Comparison of ENCODE assay signal across 1 cellular context in genomic region chr19:38362076-38362945, GRCh38.
TF ChIP-seq lines count a peak whose summit lies in the region.

No MANE protein-coding gene starts in this region.

TF ChIP-seq in HEK293, 187 proteins besides CTCF, POLR2A, EP300 and RAD21 (continued from another document):
- TF ChIP-seq ATF2 (tag by site-specific recombination; IDR thresholded peaks at IDR 0.05; ENCODE audit: low read depth) (no peak), ZNF433 (tag by site-specific recombination; IDR thresholded peaks at IDR 0.05; ENCODE audit: low read depth) (no peak), ZNF302 (tag by site-specific recombination; IDR thresholded peaks at IDR 0.05; ENCODE audit: low read depth) (no peak), ZNF654 (tag by site-specific recombination; IDR thresholded peaks at IDR 0.05; ENCODE audit: low read depth) (no peak), ZBTB48 (tag by site-specific recombination; IDR thresholded peaks at IDR 0.05) (peak; percentile 59; the same call in 1 of the 2 replicates), OSR2 (tag by site-specific recombination; IDR thresholded peaks at IDR 0.05) (0 out of 2 replicates have a peak, but pooled peaks have one; percentile 5), REPIN1 (tag by site-specific recombination; IDR thresholded peaks at IDR 0.05; ENCODE audit: low read depth) (no peak), ZBTB20 (tag by site-specific recombination; IDR thresholded peaks at IDR 0.05) (peak; percentile 92), ZNF837 (tag by site-specific recombination; IDR thresholded peaks at IDR 0.05) (no peak), SCRT2 (tag by site-specific recombination; IDR thresholded peaks at IDR 0.05) (no peak), ZNF2 (tag by site-specific recombination; IDR thresholded peaks at IDR 0.05) (peak; percentile 69; the same call in 1 of the 2 replicates), ZNF112 (tag by site-specific recombination; IDR thresholded peaks at IDR 0.05) (no peak), ZNF626 (tag by site-specific recombination; IDR thresholded peaks at IDR 0.05) (no peak), ZBTB26 (tag by site-specific recombination; optimal IDR thresholded peaks at IDR 0.05) (peak; percentile 66), ZNF548 (tag by site-specific recombination; IDR thresholded peaks at IDR 0.05) (no peak), ZNF266 (tag by site-specific recombination; IDR thresholded peaks at IDR 0.05; ENCODE audit: low read depth) (no peak), ZNF843 (tag by site-specific recombination; IDR thresholded peaks at IDR 0.05) (peak; percentile 33), ZNF426 (tag by site-specific recombination; IDR thresholded peaks at IDR 0.05) (no peak), EGR2 (tag by site-specific recombination; IDR thresholded peaks at IDR 0.05; ENCODE audit: low read depth) (peak; percentile 95), ZNF341 (tag by site-specific recombination; IDR thresholded peaks at IDR 0.05; ENCODE audit: low read depth) (peak; percentile 49), KLF10 (tag by site-specific recombination; IDR thresholded peaks at IDR 0.05) (peak; percentile 98), ZNF146 (tag by site-specific recombination; IDR thresholded peaks at IDR 0.05) (no peak), ZNF624 (tag by site-specific recombination; IDR thresholded peaks at IDR 0.05) (0 out of 2 replicates have a peak, but pooled peaks have one; percentile 14), BCL11A (tag by site-specific recombination; IDR thresholded peaks at IDR 0.05; ENCODE audit: low read depth) (peak; percentile 5; the same call in 1 of the 2 replicates), ZNF701 (tag by site-specific recombination; IDR thresholded peaks at IDR 0.05) (no peak), ZNF292 (tag by site-specific recombination; IDR thresholded peaks at IDR 0.05; ENCODE audit: borderline replicate concordance, low read depth) (no peak), ZNF707 (tag by site-specific recombination; IDR thresholded peaks at IDR 0.05) (no peak), SCRT1 (tag by site-specific recombination; IDR thresholded peaks at IDR 0.05; ENCODE audit: borderline replicate concordance) (no peak), PRDM10 (tag by site-specific recombination; IDR thresholded peaks at IDR 0.05) (peak; percentile 86), PRDM6 (tag by site-specific recombination; IDR thresholded peaks at IDR 0.05) (no peak), ZNF510 (tag by site-specific recombination; IDR thresholded peaks at IDR 0.05; ENCODE audit: insufficient replicate concordance) (no peak), ZNF174 (tag by site-specific recombination; IDR thresholded peaks at IDR 0.05) (no peak), ZNF221 (tag by site-specific recombination; IDR thresholded peaks at IDR 0.05; ENCODE audit: borderline replicate concordance) (no peak), ZNF560 (tag by site-specific recombination; IDR thresholded peaks at IDR 0.05; ENCODE audit: borderline replicate concordance) (no peak), ZIC2 (tag by site-specific recombination; IDR thresholded peaks at IDR 0.05) (peak; percentile 56), ZNF555 (tag by site-specific recombination; conservative IDR thresholded peaks at IDR 0.05) (no peak), ZNF175 (tag by site-specific recombination; IDR thresholded peaks at IDR 0.05) (no peak), ZNF501 (tag by site-specific recombination; IDR thresholded peaks at IDR 0.05) (peak; percentile 52; the same call in 1 of the 2 replicates), ZNF580 (tag by site-specific recombination; IDR thresholded peaks at IDR 0.05) (peak; percentile 57; the same call in 1 of the 2 replicates), ZNF792 (tag by site-specific recombination; IDR thresholded peaks at IDR 0.05) (0 out of 2 replicates have a peak, but pooled peaks have one; percentile 77), ZNF362 (tag by site-specific recombination; IDR thresholded peaks at IDR 0.05) (peak; percentile 100), ZFP3 (tag by site-specific recombination; IDR thresholded peaks at IDR 0.05; ENCODE audit: low read depth) (no peak), TCF7L2 (IDR thresholded peaks at IDR 0.05; ENCODE audit: borderline replicate concordance, low read depth, low read length) (no peak), ZNF670 (tag by site-specific recombination; IDR thresholded peaks at IDR 0.05; ENCODE audit: low read depth) (no peak), ZFP41 (tag by site-specific recombination; IDR thresholded peaks at IDR 0.05; ENCODE audit: borderline replicate concordance) (no peak), ZNF768 (tag by site-specific recombination; IDR thresholded peaks at IDR 0.05) (no peak), ZNF366 (tag by site-specific recombination; conservative IDR thresholded peaks at IDR 0.05) (peak; percentile 44; the same call in 1 of the 2 replicates), RBAK (tag by site-specific recombination; IDR thresholded peaks at IDR 0.05) (no peak), ZNF544 (tag by site-specific recombination; IDR thresholded peaks at IDR 0.05) (no peak), ZNF747 (tag by site-specific recombination; IDR thresholded peaks at IDR 0.05) (no peak), KLF1 (tag by site-specific recombination; IDR thresholded peaks at IDR 0.05) (peak; percentile 90), ZNF133 (tag by site-specific recombination; IDR thresholded peaks at IDR 0.05) (0 out of 2 replicates have a peak, but pooled peaks have one; percentile 13), ZNF473 (tag by site-specific recombination; IDR thresholded peaks at IDR 0.05) (no peak), ZNF394 (tag by site-specific recombination; IDR thresholded peaks at IDR 0.05; ENCODE audit: borderline replicate concordance) (no peak), SP3 (tag by site-specific recombination; IDR thresholded peaks at IDR 0.05) (peak; percentile 97), ZNF791 (tag by site-specific recombination; IDR thresholded peaks at IDR 0.05) (no peak), ZNF600 (tag by site-specific recombination; IDR thresholded peaks at IDR 0.05) (peak; percentile 100)
